ENCODE assay signal across 17 cellular contexts in genomic region chr20:63074631-63075030, GRCh38.
A peak's percentile ranks its signal among the peaks of the same experiment; 100 is the strongest.
DNase-seq lines count a peak whose midpoint lies in the region; ATAC-seq and TF ChIP-seq lines count a peak whose summit lies in the region.
"Had no signal": no experiment of that assay in that cellular context is flagged by ENCODE, and none has a peak within 500 bp of the region (broad histone marks: within the 10 kb centered on the region; RNA-seq: fewer than 3 reads in every experiment).

No MANE protein-coding gene starts in this region.

- no peak overlapping the region for H3K27ac Mint-ChIP-seq in chondrocyte (ENCODE audit: unreplicated experiment)
- H3K27ac Mint-ChIP-seq: CD8-positive, alpha-beta T cell had no signal

- intact Hi-C loops in left ventricle myocardium superior (cut with micrococcal nuclease) (no loop called here), right cardiac atrium (cut with DNase I) (no loop called here)

- H3K27ac ChIP-seq in right cardiac atrium (ENCODE audit: low read length) (no peak overlapping the region), suprapubic skin (no peak overlapping the region)
- H3K27ac ChIP-seq: A549, C4-2B had no signal

- H3K9me3 ChIP-seq in right cardiac atrium (ENCODE audit: control insufficient read depth, low read length) (peaks cover 2% of the 10 kb centered on the region), suprapubic skin (peaks cover 11% of the 10 kb centered on the region)
- H3K9me3 ChIP-seq: HAP-1 had no signal

- H3K4me1 Mint-ChIP-seq in chondrocyte (ENCODE audit: low read depth) = no peaks in the 10 kb centered on the region

- ATAC-seq in left ventricle myocardium superior (no peak), right cardiac atrium (no peak), HG03280 (IDR thresholded peaks at IDR 0.05; ENCODE audit: unreplicated experiment) (no peak)
- ATAC-seq: A549; CD8-positive, alpha-beta T cell had no signal

- no peak for TF ChIP-seq EP300 in suprapubic skin (IDR thresholded peaks at IDR 0.05)

- H3K9me3 Mint-ChIP-seq in chondrocyte (ENCODE audit: low read depth) = peaks cover 38% of the 10 kb centered on the region

- TF ChIP-seq CTCF in chondrocyte (IDR thresholded peaks at IDR 0.05) (no peak), suprapubic skin (IDR thresholded peaks at IDR 0.05) (no peak)

- peaks cover 30% of the 10 kb centered on the region for H3K27me3 Mint-ChIP-seq in chondrocyte (ENCODE audit: low read depth)

- H3K36me3 Mint-ChIP-seq in chondrocyte (ENCODE audit: low read depth) = peaks cover 3% of the 10 kb centered on the region
- H3K36me3 Mint-ChIP-seq: CD8-positive, alpha-beta T cell had no signal

- TF ChIP-seq POLR2A in suprapubic skin (IDR thresholded peaks at IDR 0.05) = no peak

- H3K4me1 ChIP-seq in right cardiac atrium (ENCODE audit: control insufficient read depth, insufficient read depth, low read length) (no peaks in the 10 kb centered on the region), suprapubic skin (no peaks in the 10 kb centered on the region)
- H3K4me1 ChIP-seq: A549, BE2C, HAP-1 had no signal

- DNase-seq in left ventricle myocardium superior (peak; percentile 3), right cardiac atrium (no peak), chondrocyte (ENCODE audit: low spot score) (peak; percentile 29), mesenteric fat pad (ENCODE audit: low spot score) (peak; percentile 30), suprapubic skin (ENCODE audit: low spot score in 2 of 2) (peak; percentile 25 to 41), HPDE6-E6E7 (ENCODE audit: extremely low spot score) (no peak)
- DNase-seq: CD8-positive, alpha-beta T cell; COR-L47; DMS153; DMS79 treated with DMSO at 0.1 percent for 48 hours; EL; IMR-90 had no signal

- no peaks in the 10 kb centered on the region for H3K36me3 ChIP-seq in suprapubic skin
- H3K36me3 ChIP-seq: BE2C, HAP-1 had no signal

- H3K4me3 ChIP-seq in right cardiac atrium (ENCODE audit: low read length) (no peak overlapping the region), suprapubic skin (no peak overlapping the region)
- H3K4me3 ChIP-seq: A549, HAP-1 had no signal

- H3K27me3 ChIP-seq in right cardiac atrium (ENCODE audit: control insufficient read depth, insufficient read depth) (no peaks in the 10 kb centered on the region), suprapubic skin (peaks cover 64% of the 10 kb centered on the region)

- H3K4me3 Mint-ChIP-seq in chondrocyte (ENCODE audit: unreplicated experiment) = no peak overlapping the region
- H3K4me3 Mint-ChIP-seq: CD8-positive, alpha-beta T cell had no signal

- WGBS in right cardiac atrium = 70% methylated on average over 9 of the region's 9 CpGs
- 78% methylated on average over 9 of the region's 9 CpGs for WGBS in suprapubic skin

Comparison
In these comparisons a context has a peak if more than half of its experiments do, and no peak if none do; other contexts are left out.
1. DNase-seq: peak in left ventricle myocardium superior (single experiment), chondrocyte (single experiment), mesenteric fat pad (single experiment) and suprapubic skin (2 of 2); none in right cardiac atrium (0 of 3) and HPDE6-E6E7 (single experiment).